1 cellular context compared by ENCODE assay signal in the genomic region with DNA sequence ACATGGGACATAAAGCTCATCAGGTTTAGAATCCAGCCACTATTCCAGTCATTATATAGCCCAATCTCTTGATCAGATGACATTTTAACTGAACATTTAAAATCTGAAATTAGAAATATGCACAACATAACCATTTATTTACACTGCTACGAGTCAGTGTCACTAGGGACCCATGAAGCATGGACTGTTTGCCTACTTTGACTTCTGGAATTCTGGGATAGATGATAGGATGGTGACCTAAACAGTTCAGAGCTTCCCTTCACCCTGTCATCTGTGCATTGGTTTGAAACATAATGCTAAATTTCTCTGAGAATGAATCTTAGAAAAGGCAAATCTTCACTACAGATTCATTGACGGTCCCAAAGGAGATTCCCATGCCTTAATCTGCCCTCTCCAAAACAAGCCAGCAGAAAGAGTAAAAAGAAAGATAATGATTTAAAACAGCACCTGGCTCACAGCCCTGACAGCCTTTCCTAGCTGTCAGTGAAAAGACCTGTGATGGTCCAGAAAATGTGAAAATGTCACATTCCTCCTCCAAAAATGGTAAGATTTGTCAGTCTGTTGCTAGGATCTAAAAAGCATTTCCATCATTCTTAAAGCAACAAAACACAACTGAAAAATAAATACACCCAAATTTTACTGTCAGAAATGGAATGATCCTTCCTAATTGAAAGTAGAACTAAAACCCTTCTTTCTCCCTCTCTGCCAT.
TF ChIP-seq lines count a peak whose summit lies in the region.

No MANE protein-coding gene starts in this region.

TF ChIP-seq in IMR-90, 13 proteins besides CTCF, POLR2A, EP300 and RAD21:
- TF ChIP-seq, protein P1, sequence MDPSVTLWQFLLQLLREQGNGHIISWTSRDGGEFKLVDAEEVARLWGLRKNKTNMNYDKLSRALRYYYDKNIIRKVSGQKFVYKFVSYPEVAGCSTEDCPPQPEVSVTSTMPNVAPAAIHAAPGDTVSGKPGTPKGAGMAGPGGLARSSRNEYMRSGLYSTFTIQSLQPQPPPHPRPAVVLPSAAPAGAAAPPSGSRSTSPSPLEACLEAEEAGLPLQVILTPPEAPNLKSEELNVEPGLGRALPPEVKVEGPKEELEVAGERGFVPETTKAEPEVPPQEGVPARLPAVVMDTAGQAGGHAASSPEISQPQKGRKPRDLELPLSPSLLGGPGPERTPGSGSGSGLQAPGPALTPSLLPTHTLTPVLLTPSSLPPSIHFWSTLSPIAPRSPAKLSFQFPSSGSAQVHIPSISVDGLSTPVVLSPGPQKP (IDR thresholded peaks at IDR 0.05; ENCODE audit: borderline replicate concordance, low read depth, low read length), result no peak
- TF ChIP-seq RFX5 (IDR thresholded peaks at IDR 0.05; ENCODE audit: low read depth, low read length) (no peak), MAFK (IDR thresholded peaks at IDR 0.05; ENCODE audit: low read depth, low read length) (no peak), NFE2L2 (IDR thresholded peaks at IDR 0.05; ENCODE audit: low read depth, low read length) (no peak), BHLHE40 (IDR thresholded peaks at IDR 0.05; ENCODE audit: low read depth, low read length) (no peak), CHD1 (IDR thresholded peaks at IDR 0.05; ENCODE audit: low read depth, low read length) (no peak), MXI1 (IDR thresholded peaks at IDR 0.05; ENCODE audit: borderline replicate concordance, low read depth, low read length) (no peak), FOS (IDR thresholded peaks at IDR 0.05; ENCODE audit: low read depth, low read length) (no peak), SMC3 (IDR thresholded peaks at IDR 0.05; ENCODE audit: low read depth, low read length) (no peak), CEBPB (IDR thresholded peaks at IDR 0.05; ENCODE audit: low read depth, low read length) (no peak)
- TF ChIP-seq, protein P2, sequence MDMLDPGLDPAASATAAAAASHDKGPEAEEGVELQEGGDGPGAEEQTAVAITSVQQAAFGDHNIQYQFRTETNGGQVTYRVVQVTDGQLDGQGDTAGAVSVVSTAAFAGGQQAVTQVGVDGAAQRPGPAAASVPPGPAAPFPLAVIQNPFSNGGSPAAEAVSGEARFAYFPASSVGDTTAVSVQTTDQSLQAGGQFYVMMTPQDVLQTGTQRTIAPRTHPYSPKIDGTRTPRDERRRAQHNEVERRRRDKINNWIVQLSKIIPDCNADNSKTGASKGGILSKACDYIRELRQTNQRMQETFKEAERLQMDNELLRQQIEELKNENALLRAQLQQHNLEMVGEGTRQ (IDR thresholded peaks at IDR 0.05; ENCODE audit: low read depth, low read length), result no peak
